Comparison of ENCODE assay signal across 33 cellular contexts in the genomic region with DNA sequence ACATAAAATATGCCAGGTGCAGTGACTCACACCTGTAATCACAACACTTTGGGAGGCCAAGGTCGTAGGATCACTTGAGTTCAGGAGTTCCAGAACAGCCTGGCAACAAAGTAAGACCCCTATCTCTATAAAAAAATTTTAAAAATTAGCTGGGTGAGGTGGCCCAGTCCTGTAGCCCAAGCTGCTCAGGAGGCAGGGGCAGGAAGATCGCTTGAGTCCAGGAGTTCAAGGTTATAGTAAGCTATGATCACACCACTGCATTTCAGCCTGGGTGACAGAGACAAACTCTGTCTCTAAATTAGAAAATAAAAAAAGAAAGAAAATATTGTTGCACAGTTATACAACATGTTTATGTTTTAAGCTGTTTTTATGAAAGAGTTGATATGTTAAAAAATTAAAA.
"Had no signal": no experiment of that assay in that cellular context is flagged by ENCODE, and none has a peak within 500 bp of the region (broad histone marks: within the 10 kb centered on the region; RNA-seq: fewer than 3 reads in every experiment).

No MANE protein-coding gene starts in this region.

- H3K4me1 ChIP-seq: adrenal gland, ascending aorta, body of pancreas, breast epithelium had no signal

- H3K36me3 ChIP-seq: adrenal gland, ascending aorta, brain microvascular endothelial cell, breast epithelium, cardiac muscle cell had no signal

- H3K4me3 ChIP-seq: adrenal gland, ascending aorta, body of pancreas, breast epithelium, cardiac muscle cell had no signal

- DNase-seq: activated effector memory CD4-positive, alpha-beta T cell treated with anti-CD3 and anti-CD28 coated beads, Interleukin-2, amount 50 U/mL, for 16 hours; activated effector memory CD4-positive, alpha-beta T cell treated with Interleukin-2 at 50 U/mL for 16 hours; activated gamma-delta T cell; activated gamma-delta T cell treated with Interleukin-2 at 50 U/mL for 16 hours; activated naive CD4-positive, alpha-beta T cell; activated naive CD4-positive, alpha-beta T cell treated with anti-CD3 and anti-CD28 coated beads for 36 hours; activated naive CD4-positive, alpha-beta T cell treated with anti-CD3 and anti-CD28 coated beads, Interleukin-2, amount 10 ng/mL, durations not matched to agents 7 days and 5 days; activated naive CD4-positive, alpha-beta T cell treated with anti-CD3 and anti-CD28 coated beads, Interleukin-2, amount 50 U/mL, for 16 hours; activated naive CD4-positive, alpha-beta T cell treated with Interleukin-2 at 50 U/mL for 16 hours; activated naive CD8-positive, alpha-beta T cell treated with anti-CD3 and anti-CD28 coated beads for 36 hours; activated naive CD8-positive, alpha-beta T cell treated with anti-CD3 and anti-CD28 coated beads, Interleukin-2, amount 10 ng/mL, durations not matched to agents 7 days and 5 days; activated naive CD8-positive, alpha-beta T cell treated with anti-CD3 and anti-CD28 coated beads, Interleukin-2, amount 50 U/mL, for 24 hours; activated T-cell treated with anti-CD3 and anti-CD28 coated beads, Interleukin-2, amount 50 U/mL, for 1 hour; activated T-cell treated with anti-CD3 and anti-CD28 coated beads, Interleukin-2, amount 50 U/mL, for 24 hours; activated T-cell treated with anti-CD3 and anti-CD28 coated beads, Interleukin-2, amount 50 U/mL, for 4 hours; activated T-cell treated with anti-CD3 and anti-CD28 coated beads, Interleukin-2, amount 50 U/mL, for 48 hours; activated T-cell treated with anti-CD3 and anti-CD28 coated beads, Interleukin-2, amount 50 U/mL, for 72 hours; adrenal gland; amniotic stem cell; amygdala; anterior cingulate cortex; aorta; body of pancreas; brain microvascular endothelial cell; caudate nucleus; central memory CD4-positive, alpha-beta T cell; cerebellar nuclear complex had no signal

- H3K27ac ChIP-seq: adrenal gland, ascending aorta, body of pancreas, brain microvascular endothelial cell, breast epithelium, cardiac muscle cell had no signal

- FAIRE-seq: bronchial epithelial cell had no signal

- H3K27me3 ChIP-seq: adrenal gland, ascending aorta, body of pancreas, brain microvascular endothelial cell, breast epithelium, cardiac muscle cell had no signal

- ATAC-seq: activated naive CD4-positive, alpha-beta T cell treated with anti-CD3 and anti-CD28 coated beads, Interleukin-2, amount 50 U/mL, for 72 hours; activated naive CD8-positive, alpha-beta T cell treated with anti-CD3 and anti-CD28 coated beads, Interleukin-2, amount 50 U/mL, for 24 hours; activated T-cell treated with anti-CD3 and anti-CD28 coated beads, Interleukin-2, amount 50 U/mL, for 4 hours; activated T-cell treated with anti-CD3 and anti-CD28 coated beads, Interleukin-2, amount 50 U/mL, for 72 hours; activated T-helper 17 cell treated with anti-CD3 and anti-CD28 coated beads, Interleukin-2, amount 50 U/mL, for 72 hours; body of pancreas had no signal

- H3K9me3 ChIP-seq: adrenal gland, ascending aorta, body of pancreas, breast epithelium had no signal
